14 cellular contexts compared by ENCODE assay signal in the genomic region with DNA sequence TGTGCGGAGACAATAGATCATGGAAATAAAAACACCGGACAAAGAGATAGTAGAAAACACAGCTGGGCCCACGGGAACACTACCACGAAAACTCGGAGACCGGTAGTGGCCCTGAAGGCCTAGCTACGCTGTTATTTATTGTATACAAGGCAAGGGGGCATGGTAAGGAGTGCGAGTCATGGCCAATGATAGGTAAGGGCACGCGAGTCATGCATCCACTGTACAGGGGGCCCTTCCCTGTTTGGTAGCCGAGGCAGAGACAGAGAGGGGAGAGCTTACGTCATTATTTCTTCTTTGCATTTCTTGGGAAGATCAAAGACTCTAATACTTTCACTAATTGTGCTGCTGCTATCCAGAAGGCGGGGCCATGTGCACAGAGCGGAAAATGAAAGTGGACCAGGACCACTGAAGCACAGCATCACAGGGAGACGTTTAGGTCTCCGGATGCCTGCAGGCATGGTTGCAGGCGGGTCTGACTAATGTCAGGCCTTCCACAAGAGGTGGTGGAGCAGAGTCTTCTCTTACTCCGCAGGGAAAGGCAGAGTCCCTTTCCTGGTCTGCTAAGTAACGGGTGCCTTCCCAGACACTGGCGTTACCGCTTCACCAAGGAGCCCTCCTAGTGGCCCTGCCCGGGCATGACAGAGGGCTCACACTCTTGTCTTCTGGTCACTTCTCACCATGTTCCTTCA.
A peak's percentile ranks its signal among the peaks of the same experiment; 100 is the strongest.
DNase-seq lines count a peak whose midpoint lies in the region; ATAC-seq and TF ChIP-seq lines count a peak whose summit lies in the region.
"Had no signal": no experiment of that assay in that cellular context is flagged by ENCODE, and none has a peak within 500 bp of the region (broad histone marks: within the 10 kb centered on the region; RNA-seq: fewer than 3 reads in every experiment).

No MANE protein-coding gene starts in this region.

- POLR2A ChIA-PET in CD8-positive, alpha-beta T cell (lab: Charles Lee) = interaction anchor here (1.4 kb wide), 1 partner anchor 36 kb away, joined by 3 read pairs; no protein-coding TSS in a partner anchor

- no peaks in the 10 kb centered on the region for H4K20me1 ChIP-seq in osteoblast (ENCODE audit: insufficient read depth, low read length)

- no peak for ATAC-seq in CD8-positive, alpha-beta T cell

- DNase-seq in CD14-positive monocyte (ENCODE audit: low spot score) (no peak), HFF-Myc (ENCODE audit: extremely low read depth, low read depth) (no peak), chondrocyte (ENCODE audit: low spot score) (no peak), osteoblast (ENCODE audit: insufficient read length, low spot score, missing footprints) (no peak), OCI-M1 (lab: John Stamatoyannopoulos, UW) (no peak), SHP77 treated with DMSO at 0.1 percent for 48 hours (lab: John Stamatoyannopoulos, UW) (no peak)
- DNase-seq in CD8-positive, alpha-beta T cell = no peak
- no peak for DNase-seq in stimulated activated CD4-positive, alpha-beta T cell treated with anti-CD3 and anti-CD28 coated beads, Interleukin-2, amount 100 ng/mL, for 48 hours
- DNase-seq: cerebellar nuclear complex, foreskin melanocyte, NCI-H2029, PC-9, thyroid gland had no signal

- peaks cover 0 to 8% of the 10 kb centered on the region in 2 donors for H3K36me3 Mint-ChIP-seq in CD14-positive monocyte
- no peaks in the 10 kb centered on the region for H3K36me3 Mint-ChIP-seq in chondrocyte (ENCODE audit: low read depth)
- H3K36me3 Mint-ChIP-seq in CD8-positive, alpha-beta T cell = no peaks in the 10 kb centered on the region

- H3K9me3 Mint-ChIP-seq in CD14-positive monocyte = peaks cover 0 to 10% (median 7%) of the 10 kb centered on the region in 7 donors
- no peaks in the 10 kb centered on the region for H3K9me3 Mint-ChIP-seq in chondrocyte (ENCODE audit: low read depth)
- no peaks in the 10 kb centered on the region for H3K9me3 Mint-ChIP-seq in CD8-positive, alpha-beta T cell

- H3K27me3 Mint-ChIP-seq in CD14-positive monocyte (ENCODE audit: low read depth in 3 of 3) = peaks cover 2 to 4% (median 3%) of the 10 kb centered on the region in 3 donors
- H3K27me3 Mint-ChIP-seq in chondrocyte (ENCODE audit: low read depth) = no peaks in the 10 kb centered on the region
- peaks cover 12% of the 10 kb centered on the region for H3K27me3 Mint-ChIP-seq in CD8-positive, alpha-beta T cell (ENCODE audit: low read depth)

- H3K27ac ChIP-seq in osteoblast (ENCODE audit: low read depth, low read length) = no peak overlapping the region
- no peak overlapping the region for H3K27ac ChIP-seq in CD8-positive, alpha-beta T cell (ENCODE audit: low read depth, low read length)
- H3K27ac ChIP-seq: PC-9, prostate gland, thyroid gland had no signal

- no peak overlapping the region for H3K4me3 ChIP-seq in HFF-Myc (replicated peaks; ENCODE audit: low read depth, low read length)
- H3K4me3 ChIP-seq in osteoblast (ENCODE audit: insufficient read depth, low read length) = no peak overlapping the region
- no peak overlapping the region for H3K4me3 ChIP-seq in CD8-positive, alpha-beta T cell (ENCODE audit: low read depth, low read length)
- H3K4me3 ChIP-seq: PC-9, prostate gland, thyroid gland had no signal

- H3K4me2 ChIP-seq in osteoblast (ENCODE audit: insufficient read depth, low read length) = no peak overlapping the region
- H3K4me2 ChIP-seq: PC-9 had no signal

- intact Hi-C loops in CD14-positive monocyte (cut with micrococcal nuclease) = no loop called here
- intact Hi-C loops in CD8-positive, alpha-beta T cell (cut with DNase I, micrococcal nuclease) = no loop called here

- no peaks in the 10 kb centered on the region for H3K36me3 ChIP-seq in osteoblast (ENCODE audit: insufficient read depth, low read length)
- H3K36me3 ChIP-seq in CD8-positive, alpha-beta T cell (ENCODE audit: insufficient read depth, low read length) = no peaks in the 10 kb centered on the region
- H3K36me3 ChIP-seq: prostate gland, thyroid gland had no signal

- H3K4me1 ChIP-seq in osteoblast (ENCODE audit: insufficient read depth, low read length) = peaks cover 15% of the 10 kb centered on the region
- H3K4me1 ChIP-seq in CD8-positive, alpha-beta T cell (ENCODE audit: insufficient read depth, low read length) = no peaks in the 10 kb centered on the region
- H3K4me1 ChIP-seq: prostate gland, thyroid gland had no signal

- no peaks in the 10 kb centered on the region for H3K27me3 ChIP-seq in osteoblast (ENCODE audit: insufficient read depth, low read length)
- no peaks in the 10 kb centered on the region for H3K27me3 ChIP-seq in CD8-positive, alpha-beta T cell (ENCODE audit: insufficient read depth, low read length)
- H3K27me3 ChIP-seq: thyroid gland had no signal

- no peaks in the 10 kb centered on the region for H3K9me3 ChIP-seq in osteoblast (ENCODE audit: low read depth, low read length)
- H3K9me3 ChIP-seq in CD8-positive, alpha-beta T cell (ENCODE audit: low read length) = no peaks in the 10 kb centered on the region
- H3K9me3 ChIP-seq: prostate gland, thyroid gland had no signal

- H2AFZ ChIP-seq in osteoblast (ENCODE audit: low read length) = no peak overlapping the region
- H2AFZ ChIP-seq: PC-9 had no signal

- peak; percentile 26 for TF ChIP-seq CTCF in CD14-positive monocyte (IDR thresholded peaks at IDR 0.05)
- peak; percentile 11 for TF ChIP-seq CTCF in HFF-Myc (IDR thresholded peaks at IDR 0.05; ENCODE audit: low read depth, low read length, missing control alignments)
- peak; percentile 24 for TF ChIP-seq CTCF in chondrocyte (IDR thresholded peaks at IDR 0.05)
- peak; percentile 8 for TF ChIP-seq CTCF in osteoblast (IDR thresholded peaks at IDR 0.05; ENCODE audit: extremely low read depth, low read depth, low read length)
- no peak for TF ChIP-seq CTCF in CD8-positive, alpha-beta T cell (IDR thresholded peaks at IDR 0.05)

- H3K4me3 Mint-ChIP-seq in CD14-positive monocyte (peak overlapping the region in 1 of 2 donors; percentile 41), chondrocyte (ENCODE audit: unreplicated experiment) (no peak overlapping the region)
- H3K4me3 Mint-ChIP-seq in CD8-positive, alpha-beta T cell = no peak overlapping the region

- H3K79me2 ChIP-seq in osteoblast (ENCODE audit: insufficient read depth, low read length) = no peaks in the 10 kb centered on the region

- H3K27ac Mint-ChIP-seq in CD14-positive monocyte = no peak overlapping the region
- no peak overlapping the region for H3K27ac Mint-ChIP-seq in chondrocyte (ENCODE audit: unreplicated experiment)
- H3K27ac Mint-ChIP-seq in CD8-positive, alpha-beta T cell = no peak overlapping the region

- CTCF ChIA-PET in CD8-positive, alpha-beta T cell (lab: Charles Lee) = no interaction called here

- H3K4me1 Mint-ChIP-seq in CD14-positive monocyte = peaks cover 6% of the 10 kb centered on the region
- peaks cover 14% of the 10 kb centered on the region for H3K4me1 Mint-ChIP-seq in chondrocyte (ENCODE audit: low read depth)
- H3K4me1 Mint-ChIP-seq in CD8-positive, alpha-beta T cell (ENCODE audit: low read depth) = no peaks in the 10 kb centered on the region
